In genomic region chr1:12502300-12503109, GRCh38 we compare ENCODE assay signal across 20 cellular contexts.
DNase-seq lines count a peak whose midpoint lies in the region; ATAC-seq, FAIRE-seq and TF ChIP-seq lines count a peak whose summit lies in the region.
"Had no signal": no experiment of that assay in that cellular context is flagged by ENCODE, and none has a peak within 500 bp of the region (broad histone marks: within the 10 kb centered on the region; RNA-seq: fewer than 3 reads in every experiment).

No MANE protein-coding gene starts in this region.

- no peaks in the 10 kb centered on the region for H3K27me3 ChIP-seq in CD4-positive, CD25-positive, alpha-beta regulatory T cell (ENCODE audit: control insufficient read depth, insufficient read depth, low read length)
- no peaks in the 10 kb centered on the region for H3K27me3 ChIP-seq in pancreas
- H3K27me3 ChIP-seq: BE2C had no signal

- peak overlapping the region; percentile 16 to 75 (median 73) for H3K27ac Mint-ChIP-seq in CD4-positive, CD25-positive, alpha-beta regulatory T cell
- H3K27ac Mint-ChIP-seq in activated T-helper 17 cell treated with anti-CD3 and anti-CD28 coated beads, Interleukin-2, amount 50 U/mL, for 72 hours, result peak overlapping the region; percentile 90
- H3K27ac Mint-ChIP-seq in nephron, result peak overlapping the region; percentile 4 to 48 (median 41)

- no peak for FAIRE-seq in pancreas (lab: Jason Lieb, UNC)
- FAIRE-seq: colon, endometrium had no signal

- TF ChIP-seq CTCF in nephron (IDR thresholded peaks at IDR 0.05; ENCODE audit: unreplicated experiment in 3 of 3) (no peak), pancreas (IDR thresholded peaks at IDR 0.05) (no peak)

- WGBS in pancreas, 2 donors, result 88 to 89% methylated on average over 11 of the region's 11 CpGs

- ATAC-seq in activated CD4-positive, CD25-positive, alpha-beta regulatory T cell treated with anti-CD3 and anti-CD28 coated beads, Interleukin-2, amount 50 U/mL, for 24 hours, result peak; percentile 65 to 84
- no peak for ATAC-seq in CD4-positive, CD25-positive, alpha-beta regulatory T cell (ENCODE audit: low read depth in 2 of 2)
- peak; percentile 95 for ATAC-seq in activated T-helper 17 cell treated with anti-CD3 and anti-CD28 coated beads, Interleukin-2, amount 50 U/mL, for 72 hours (replicated peaks)
- ATAC-seq in HG03139 (IDR thresholded peaks at IDR 0.05; ENCODE audit: unreplicated experiment) (no peak), pancreas (no peak)

- no peak overlapping the region for H3K4me3 ChIP-seq in CD4-positive, CD25-positive, alpha-beta regulatory T cell (ENCODE audit: low read depth, low read length)
- H3K4me3 ChIP-seq in pancreas, result no peak overlapping the region

- H3K27ac ChIP-seq in CD4-positive, CD25-positive, alpha-beta regulatory T cell (ENCODE audit: insufficient read depth, low read length, poor library complexity, severe bottlenecking), result no peak overlapping the region
- H3K27ac ChIP-seq in pancreas, result no peak overlapping the region

- peaks cover 37% of the 10 kb centered on the region for H3K36me3 Mint-ChIP-seq in CD4-positive, CD25-positive, alpha-beta regulatory T cell
- H3K36me3 Mint-ChIP-seq in activated T-helper 17 cell treated with anti-CD3 and anti-CD28 coated beads, Interleukin-2, amount 50 U/mL, for 72 hours (ENCODE audit: low read depth), result peaks cover 49% of the 10 kb centered on the region
- peaks cover 41% of the 10 kb centered on the region for H3K36me3 Mint-ChIP-seq in nephron (ENCODE audit: low read depth)

- DNase-seq in activated CD4-positive, CD25-positive, alpha-beta regulatory T cell (lab: John Stamatoyannopoulos, UW), result no peak
- DNase-seq in CD4-positive, CD25-positive, alpha-beta regulatory T cell, result no peak
- DNase-seq in pancreas (no peak), H4 (ENCODE audit: low spot score) (no peak)
- DNase-seq: 8988T, BE2C, GOT3, left cardiac atrium, midbrain, MV-4-11, NCI-H1930, NCI-H510A, occipital lobe, trophoblast cell had no signal

- peaks cover 52% of the 10 kb centered on the region for H3K36me3 ChIP-seq in CD4-positive, CD25-positive, alpha-beta regulatory T cell (ENCODE audit: control insufficient read depth, insufficient read depth, low read length)
- H3K36me3 ChIP-seq in pancreas, result peaks cover 0 to 11% (median 5%) of the 10 kb centered on the region in 3 donors
- H3K36me3 ChIP-seq: BE2C had no signal

- no peak overlapping the region for H3K4me3 Mint-ChIP-seq in CD4-positive, CD25-positive, alpha-beta regulatory T cell
- peak overlapping the region; percentile 63 for H3K4me3 Mint-ChIP-seq in activated T-helper 17 cell treated with anti-CD3 and anti-CD28 coated beads, Interleukin-2, amount 50 U/mL, for 72 hours
- H3K4me3 Mint-ChIP-seq in nephron, result no peak overlapping the region

- no peaks in the 10 kb centered on the region for H3K9me3 ChIP-seq in CD4-positive, CD25-positive, alpha-beta regulatory T cell (ENCODE audit: control insufficient read depth in 2 of 2, low read length in 2 of 2)
- no peaks in the 10 kb centered on the region for H3K9me3 ChIP-seq in pancreas
- H3K9me3 ChIP-seq: BE2C had no signal

- peaks cover 0 to 2% (median 0%) of the 10 kb centered on the region in 7 donors for H3K9me3 Mint-ChIP-seq in CD4-positive, CD25-positive, alpha-beta regulatory T cell
- H3K9me3 Mint-ChIP-seq in activated T-helper 17 cell treated with anti-CD3 and anti-CD28 coated beads, Interleukin-2, amount 50 U/mL, for 72 hours, result no peaks in the 10 kb centered on the region
- no peaks in the 10 kb centered on the region for H3K9me3 Mint-ChIP-seq in nephron

- H3K4me1 ChIP-seq in CD4-positive, CD25-positive, alpha-beta regulatory T cell (ENCODE audit: control insufficient read depth, insufficient read depth, low read length, poor library complexity, severe bottlenecking), result no peaks in the 10 kb centered on the region
- peaks cover 0 to 5% (median 3%) of the 10 kb centered on the region in 3 donors for H3K4me1 ChIP-seq in pancreas
- H3K4me1 ChIP-seq: BE2C had no signal

- H3K27me3 Mint-ChIP-seq in CD4-positive, CD25-positive, alpha-beta regulatory T cell, result no peaks in the 10 kb centered on the region
- H3K27me3 Mint-ChIP-seq in activated T-helper 17 cell treated with anti-CD3 and anti-CD28 coated beads, Interleukin-2, amount 50 U/mL, for 72 hours, result no peaks in the 10 kb centered on the region
- H3K27me3 Mint-ChIP-seq in nephron (ENCODE audit: low read depth), result no peaks in the 10 kb centered on the region

- H3K4me1 Mint-ChIP-seq in CD4-positive, CD25-positive, alpha-beta regulatory T cell, result peaks cover 0 to 9% (median 2%) of the 10 kb centered on the region in 4 donors
- H3K4me1 Mint-ChIP-seq in activated T-helper 17 cell treated with anti-CD3 and anti-CD28 coated beads, Interleukin-2, amount 50 U/mL, for 72 hours, result peaks cover 25% of the 10 kb centered on the region
- peaks cover 29% of the 10 kb centered on the region for H3K4me1 Mint-ChIP-seq in nephron

- intact Hi-C loops in pancreas (cut with DNase I), result no loop called here

Comparison
In these comparisons a context has a peak if more than half of its experiments do, and no peak if none do; other contexts are left out.
1. ATAC-seq: peak in activated CD4-positive, CD25-positive, alpha-beta regulatory T cell treated with anti-CD3 and anti-CD28 coated beads, Interleukin-2, amount 50 U/mL, for 24 hours (2 of 2) and activated T-helper 17 cell treated with anti-CD3 and anti-CD28 coated beads, Interleukin-2, amount 50 U/mL, for 72 hours (single experiment); none in CD4-positive, CD25-positive, alpha-beta regulatory T cell (0 of 2), HG03139 (single experiment) and pancreas (0 of 4).
2. Peak in every context shown above with its lines, with median percentiles within 50 percentile points of each other: H3K27ac Mint-ChIP-seq.